In genomic region chr15:27482344-27482743, GRCh38 we compare ENCODE assay signal across 24 cellular contexts.
A peak's percentile ranks its signal among the peaks of the same experiment; 100 is the strongest.
DNase-seq lines count a peak whose midpoint lies in the region; ATAC-seq lines count a peak whose summit lies in the region.
"Had no signal": no experiment of that assay in that cellular context is flagged by ENCODE, and none has a peak within 500 bp of the region (broad histone marks: within the 10 kb centered on the region; RNA-seq: fewer than 3 reads in every experiment).

No MANE protein-coding gene starts in this region.

- no peak overlapping the region for H3K4me2 ChIP-seq in mesendoderm (ENCODE audit: low read length)
- H3K4me2 ChIP-seq: SK-N-SH had no signal

- H3K4me3 Mint-ChIP-seq in T-helper 17 cell, result no peak overlapping the region
- H3K4me3 Mint-ChIP-seq: B cell; CD8-positive, alpha-beta memory T cell had no signal

- no CpG with 5 or more reads among the region's 3 CpGs for WGBS in mesendoderm (ENCODE audit: extremely low coverage, insufficient coverage, low lambda C conversion rate)

- no peak overlapping the region for H3K27ac Mint-ChIP-seq in T-helper 17 cell
- H3K27ac Mint-ChIP-seq: B cell; CD8-positive, alpha-beta memory T cell had no signal

- H3K79me2 ChIP-seq in mesendoderm (ENCODE audit: control insufficient read depth, insufficient read depth, low read length), result no peaks in the 10 kb centered on the region

- H3K9me3 ChIP-seq in HAP-1 (no peaks in the 10 kb centered on the region), T-helper 17 cell (ENCODE audit: control insufficient read depth, low read length, poor library complexity, severe bottlenecking) (peaks cover 3% of the 10 kb centered on the region)
- H3K9me3 ChIP-seq: SK-N-SH had no signal

- H3K27me3 ChIP-seq in HAP-1 (ENCODE audit: low read depth) (no peaks in the 10 kb centered on the region), mesendoderm (ENCODE audit: insufficient read depth, low read length, poor library complexity) (no peaks in the 10 kb centered on the region)

- no peak overlapping the region for H4K8ac ChIP-seq in mesendoderm (ENCODE audit: low read depth, low read length)

- H3K18ac ChIP-seq in mesendoderm (ENCODE audit: low read length), result no peak overlapping the region

- H3K79me1 ChIP-seq in mesendoderm (ENCODE audit: low read length), result no peaks in the 10 kb centered on the region

- no peak overlapping the region for H3K27ac ChIP-seq in mesendoderm (ENCODE audit: low read depth, low read length)
- H3K27ac ChIP-seq: C4-2B, HL-60 had no signal

- DNase-seq in HAP-1 (ENCODE audit: low spot score in 2 of 2) (peak; percentile 10 to 15), astrocyte of the hippocampus (ENCODE audit: low read depth, low spot score) (peak; percentile 74), mesendoderm (no peak), COLO668 (lab: John Stamatoyannopoulos, UW; ENCODE audit: unreplicated experiment) (no peak), T-helper 17 cell (no peak), NCI-H2227 treated with DMSO at 0.1 percent for 48 hours (lab: John Stamatoyannopoulos, UW) (no peak)
- DNase-seq: CD8-positive, alpha-beta memory T cell; GOT3; Kasumi-1; NCI-H1092 treated with DMSO at 0.1 percent for 48 hours; NCI-H146; NCI-H1930; NCI-H2107; NCI-H446; NCI-H524 treated with DMSO at 0.1 percent for 48 hours; NCI-H774; NK-92 treated with Interleukin-12 subunit alpha and Interleukin-12 subunit beta, amount 100 ng/mL, for 24 hours; PC-3; SK-N-SH had no signal

- peak overlapping the region; percentile 52 for H3K4ac ChIP-seq in mesendoderm (ENCODE audit: low read depth, low read length)

- no peak for ATAC-seq in T-helper 17 cell
- no peak for ATAC-seq in GM18873 (IDR thresholded peaks at IDR 0.05; ENCODE audit: low FRiP score, unreplicated experiment)
- ATAC-seq: K562, PC-3 had no signal

- H3K36me3 Mint-ChIP-seq in T-helper 17 cell (ENCODE audit: low read depth), result no peaks in the 10 kb centered on the region
- H3K36me3 Mint-ChIP-seq: CD8-positive, alpha-beta memory T cell had no signal

- no peak overlapping the region for H3K23ac ChIP-seq in mesendoderm (ENCODE audit: low read length)

- no peak overlapping the region for H2BK5ac ChIP-seq in mesendoderm (ENCODE audit: low read length)

- no peak overlapping the region for H4K5ac ChIP-seq in mesendoderm (ENCODE audit: low read length)

- H3K4me1 ChIP-seq in HAP-1, result no peaks in the 10 kb centered on the region
- no peaks in the 10 kb centered on the region for H3K4me1 ChIP-seq in mesendoderm (ENCODE audit: control insufficient read depth, low read depth, low read length)

- H3K9ac ChIP-seq in mesendoderm (ENCODE audit: low read length), result no peak overlapping the region
- H3K9ac ChIP-seq: SK-N-SH had no signal

- no peak overlapping the region for H2BK15ac ChIP-seq in mesendoderm (replicated peaks; ENCODE audit: low read depth)

- H3K4me3 ChIP-seq in HAP-1 (no peak overlapping the region), mesendoderm (ENCODE audit: low read length) (no peak overlapping the region)
- H3K4me3 ChIP-seq: K562 had no signal

- H2AK5ac ChIP-seq in mesendoderm (ENCODE audit: low read length), result no peak overlapping the region

- no peaks in the 10 kb centered on the region for H3K27me3 Mint-ChIP-seq in T-helper 17 cell
- H3K27me3 Mint-ChIP-seq: B cell; CD8-positive, alpha-beta memory T cell had no signal

- H3K56ac ChIP-seq in mesendoderm (ENCODE audit: low read length), result no peak overlapping the region

- H3K4me1 Mint-ChIP-seq in T-helper 17 cell, result no peaks in the 10 kb centered on the region
- H3K4me1 Mint-ChIP-seq: B cell; CD8-positive, alpha-beta memory T cell had no signal

- in situ Hi-C loops in HAP-1 (cut with MboI; ENCODE audit: low sequenced_read_pairs), result no loop called here

- H2BK120ac ChIP-seq in mesendoderm (ENCODE audit: low read depth, low read length), result no peak overlapping the region

- H3K36me3 ChIP-seq in HAP-1 (replicated peaks) (no peaks in the 10 kb centered on the region), mesendoderm (ENCODE audit: control insufficient read depth, insufficient read depth, low read length) (no peaks in the 10 kb centered on the region)

Comparison
In these comparisons a context has a peak if more than half of its experiments do, and no peak if none do; other contexts are left out.
1. DNase-seq: peak in HAP-1 (2 of 2) and astrocyte of the hippocampus (single experiment); none in mesendoderm (single experiment), COLO668 (single experiment), T-helper 17 cell (0 of 3) and NCI-H2227 treated with DMSO at 0.1 percent for 48 hours (single experiment).